In genomic region chr1:109427171-109427467, GRCh38 we compare ENCODE assay signal across 8 cellular contexts. TPM values are rescaled to one million over a fixed set of nuclear protein-coding genes. Genes with fewer than 3 reads are reported as not detected.
DNase-seq lines count a peak whose midpoint lies in the region; ATAC-seq and TF ChIP-seq lines count a peak whose summit lies in the region.

No MANE protein-coding gene starts in this region.

- peak overlapping the region; percentile 97 for H3K27ac Mint-ChIP-seq in activated naive CD8-positive, alpha-beta T cell
- H3K27ac Mint-ChIP-seq in immature natural killer cell, result peak overlapping the region; percentile 96 to 99 (median 98)

- TF ChIP-seq EP300 in SK-N-SH (IDR thresholded peaks at IDR 0.05; ENCODE audit: borderline replicate concordance in 1 of 2, low read depth in 1 of 2, low read length in 1 of 2), result no peak

- DNase-seq in SK-N-SH (no peak), immature natural killer cell (peak in 1 of 3 donors; percentile 1), kidney glomerular epithelial cell (lab: John Stamatoyannopoulos, UW) (no peak)

- POLR2A ChIA-PET in SK-N-SH (lab: Yijun Ruan, JAX), result interaction anchor here (0.7 kb wide), 1 partner anchor 144 kb away, joined by 3 read pairs; the partner anchor contains the start of gene PSRC1

- no peaks in the 10 kb centered on the region for H3K27me3 ChIP-seq in SK-N-SH (ENCODE audit: insufficient read depth)
- no peaks in the 10 kb centered on the region for H3K27me3 ChIP-seq in subcutaneous abdominal adipose tissue (ENCODE audit: control insufficient read depth in 5 of 5, insufficient read depth in 4 of 5, low read length in 5 of 5)

- CTCF ChIA-PET in SK-N-SH (lab: Yijun Ruan, JAX), result interaction anchor here (0.7 to 4.0 kb wide), 6 partner anchors 28 to 119 kb away, joined by 3 to 22 read pairs (median 3); partner anchors contain the start of gene ATXN7L2

- H3K9ac ChIP-seq in SK-N-SH, result peak overlapping the region; percentile 78
- peak overlapping the region in 3 of 5 donors; percentile 13 to 88 (median 84) for H3K9ac ChIP-seq in subcutaneous abdominal adipose tissue (ENCODE audit: low read length in 5 of 5)

- H3F3A ChIP-seq in SK-N-SH (replicated peaks; ENCODE audit: insufficient read depth), result peaks cover 14% of the 10 kb centered on the region

- H3K4me3 ChIP-seq in SK-N-SH (ENCODE audit: low read depth in 2 of 2, low read length in 1 of 2) (peak overlapping the region; percentile 83 to 92), subcutaneous abdominal adipose tissue (ENCODE audit: low read depth in 1 of 5, low read length in 5 of 5) (peak overlapping the region; percentile 74 to 97 (median 84))

- peaks cover 9% of the 10 kb centered on the region for H3K36me3 Mint-ChIP-seq in activated naive CD8-positive, alpha-beta T cell
- H3K36me3 Mint-ChIP-seq in immature natural killer cell, result peaks cover 0 to 1% (median 0%) of the 10 kb centered on the region in 3 donors

- no peak for TF ChIP-seq CTCF in SK-N-SH (IDR thresholded peaks at IDR 0.05)

- H2AFZ ChIP-seq in SK-N-SH (ENCODE audit: low read depth), result peak overlapping the region; percentile 81

- no peaks in the 10 kb centered on the region for H3K27me3 Mint-ChIP-seq in activated naive CD8-positive, alpha-beta T cell
- H3K27me3 Mint-ChIP-seq in immature natural killer cell (ENCODE audit: low read depth in 3 of 3), result peaks cover 4 to 17% (median 4%) of the 10 kb centered on the region in 3 donors

- H3K27ac ChIP-seq in SK-N-SH (ENCODE audit: low read depth in 2 of 2, low read length in 1 of 2), result peak overlapping the region; percentile 90 to 93; a peak in 3 of 4 replicates
- H3K27ac ChIP-seq in subcutaneous abdominal adipose tissue (ENCODE audit: low read depth, low read length), result peak overlapping the region; percentile 88

- peaks cover 0 to under 1% of the 10 kb centered on the region in 2 experiments for H3K36me3 ChIP-seq in SK-N-SH (replicated peaks in 1 of 2; ENCODE audit: control insufficient read depth in 1 of 2, insufficient read depth in 2 of 2, low read length in 1 of 2)
- H3K36me3 ChIP-seq in subcutaneous abdominal adipose tissue (ENCODE audit: control insufficient read depth in 5 of 5, insufficient read depth in 5 of 5, low read length in 5 of 5), result no peaks in the 10 kb centered on the region

- H4K20me1 ChIP-seq in SK-N-SH (ENCODE audit: insufficient read depth), result peaks cover 27% of the 10 kb centered on the region

- no peaks in the 10 kb centered on the region for H3K9me3 ChIP-seq in SK-N-SH
- no peaks in the 10 kb centered on the region for H3K9me3 ChIP-seq in subcutaneous abdominal adipose tissue (ENCODE audit: control insufficient read depth in 5 of 5, low read length in 5 of 5)

- no peak for TF ChIP-seq RAD21 in SK-N-SH (IDR thresholded peaks at IDR 0.05; ENCODE audit: low read length)

- H3K9me3 Mint-ChIP-seq in activated naive CD8-positive, alpha-beta T cell (ENCODE audit: low read depth), result no peaks in the 10 kb centered on the region
- no peaks in the 10 kb centered on the region for H3K9me3 Mint-ChIP-seq in immature natural killer cell

- WGBS in SK-N-SH (ENCODE audit: low lambda C conversion rate), result 10% methylated on average over 7 of the region's 7 CpGs

- H3K4me1 ChIP-seq in SK-N-SH (ENCODE audit: control insufficient read depth in 1 of 2, insufficient read depth in 2 of 2, low read depth in 1 of 2, low read length in 1 of 2), result peaks cover 4 to 13% of the 10 kb centered on the region in 2 experiments; a peak in 3 of 4 replicates
- H3K4me1 ChIP-seq in subcutaneous abdominal adipose tissue (ENCODE audit: control insufficient read depth in 5 of 5, insufficient read depth in 5 of 5, low read length in 5 of 5), result peaks cover 3 to 28% (median 27%) of the 10 kb centered on the region in 5 donors

- H3K4me2 ChIP-seq in SK-N-SH, result peak overlapping the region; percentile 86

- peaks cover 34% of the 10 kb centered on the region for H3K4me1 Mint-ChIP-seq in activated naive CD8-positive, alpha-beta T cell (ENCODE audit: low read depth)
- H3K4me1 Mint-ChIP-seq in immature natural killer cell, result peaks cover 36 to 43% of the 10 kb centered on the region in 2 donors

- peaks cover 53% of the 10 kb centered on the region for H3K79me2 ChIP-seq in SK-N-SH (ENCODE audit: insufficient read depth)

- no peak for ATAC-seq in SK-N-SH treated with all-trans-retinoic acid at 6 μM for 48 hours
- no peak for ATAC-seq in HG02938 (IDR thresholded peaks at IDR 0.05; ENCODE audit: unreplicated experiment)
- ATAC-seq in HG03565 (IDR thresholded peaks at IDR 0.05; ENCODE audit: unreplicated experiment), result no peak

- peak overlapping the region; percentile 97 for H3K4me3 Mint-ChIP-seq in activated naive CD8-positive, alpha-beta T cell
- H3K4me3 Mint-ChIP-seq in immature natural killer cell, result peak overlapping the region; percentile 97 to 99 (median 98)

- H3K9me2 ChIP-seq in SK-N-SH, result no peaks in the 10 kb centered on the region

TF ChIP-seq in SK-N-SH, 30 proteins besides CTCF, POLR2A, EP300 and RAD21 (continues in another document):
- TF ChIP-seq FOXJ3 (CRISPR knock-in tag; IDR thresholded peaks at IDR 0.05), result no peak
- no peak for TF ChIP-seq MEF2A (IDR thresholded peaks at IDR 0.05; ENCODE audit: borderline replicate concordance, low read depth)
- no peak for TF ChIP-seq SIN3A (IDR thresholded peaks at IDR 0.05; ENCODE audit: borderline replicate concordance, low read depth, low read length)
- no peak for TF ChIP-seq ELF1 (IDR thresholded peaks at IDR 0.05)
- TF ChIP-seq ZBTB33 (IDR thresholded peaks at IDR 0.05; ENCODE audit: borderline replicate concordance, low read depth), result no peak
- no peak for TF ChIP-seq FOXM1 (IDR thresholded peaks at IDR 0.05; ENCODE audit: low read depth)
- no peak for TF ChIP-seq GATA2 (CRISPR knock-in tag; IDR thresholded peaks at IDR 0.05)
- no peak for TF ChIP-seq TCF12 (IDR thresholded peaks at IDR 0.05)
- TF ChIP-seq TAF1 (IDR thresholded peaks at IDR 0.05; ENCODE audit: borderline replicate concordance, low read depth, low read length), result no peak
- no peak for TF ChIP-seq SMC3 (IDR thresholded peaks at IDR 0.05; ENCODE audit: low read depth, low read length)

TF ChIP-seq in SK-N-SH treated with all-trans-retinoic acid at 6 μM for 48 hours, 23 proteins besides CTCF, POLR2A, EP300 and RAD21:
- TF ChIP-seq ZC3H10 (CRISPR knock-in tag; IDR thresholded peaks at IDR 0.05) (no peak), ISL1 (CRISPR knock-in tag; IDR thresholded peaks at IDR 0.05) (no peak), SNAI2 (CRISPR knock-in tag; IDR thresholded peaks at IDR 0.05) (no peak), ZNF565 (CRISPR knock-in tag; conservative IDR thresholded peaks at IDR 0.05; ENCODE audit: low read depth) (no peak), CSDC2 (CRISPR knock-in tag; IDR thresholded peaks at IDR 0.05) (no peak), POU6F1 (CRISPR knock-in tag; IDR thresholded peaks at IDR 0.05; ENCODE audit: borderline replicate concordance, low read depth) (no peak), PATZ1 (CRISPR knock-in tag; IDR thresholded peaks at IDR 0.05; ENCODE audit: borderline replicate concordance) (no peak)

RNA-seq across cellular contexts. Expression of gene PSMA5, which starts 0.9 kb away (rescaled TPM):
- polyA plus RNA-seq in SK-N-SH (2012; rRNA removed) (118 and 139 TPM in 2 replicates), immature natural killer cell (100 to 1,000 TPM; 115 to 146 (median 123) TPM)
- 136 and 148 TPM in 2 replicates for polyA plus RNA-seq in SK-N-SH (2012; cell fraction: cytosol; rRNA removed)
- polyA plus RNA-seq in SK-N-SH (2012; cell fraction: nucleus; rRNA removed), result 47.4 and 81.0 TPM in 2 replicates

RNA-seq across cellular contexts. Expression of gene SORT1, which starts 29.4 kb away (rescaled TPM):
- polyA plus RNA-seq in SK-N-SH (2012; rRNA removed), result 8.5 and 13.7 TPM in 2 replicates
- 11.2 and 12.1 TPM in 2 replicates for polyA plus RNA-seq in SK-N-SH (2012; cell fraction: cytosol; rRNA removed)
- polyA plus RNA-seq in SK-N-SH (2012; cell fraction: nucleus; rRNA removed), result 5.4 and 9.9 TPM in 2 replicates
- polyA plus RNA-seq in immature natural killer cell, result 1 to 10 TPM in 1 of 3 donors, under 1 TPM in 1, not detected in 1; 0.54 to 1.6 TPM

RNA-seq across cellular contexts. Expression of gene SYPL2, which starts 39.2 kb away (rescaled TPM):
- polyA plus RNA-seq in SK-N-SH (2012; rRNA removed), result 0.03 and 0.05 TPM in 2 replicates
- polyA plus RNA-seq in SK-N-SH (2012; cell fraction: cytosol; rRNA removed), result 0.01 and 0.05 TPM in 2 replicates
- 0.07 and 0.10 TPM in 2 replicates for polyA plus RNA-seq in SK-N-SH (2012; cell fraction: nucleus; rRNA removed)
- polyA plus RNA-seq in immature natural killer cell, result under 1 TPM in 2 of 3 donors, not detected in 1; 0.08 to 0.28 TPM

RNA-seq across cellular contexts. Expression of gene ATXN7L2, which starts 56.6 kb away (rescaled TPM):
- polyA plus RNA-seq in SK-N-SH (2012; rRNA removed) (3.9 and 4.0 TPM in 2 replicates), immature natural killer cell (1 to 10 TPM in 2 of 3 donors, under 1 TPM in 1; 0.94 to 8.9 (median 4.1) TPM)
- 1.5 and 2.7 TPM in 2 replicates for polyA plus RNA-seq in SK-N-SH (2012; cell fraction: cytosol; rRNA removed)
- 12.7 and 20.3 TPM in 2 replicates for polyA plus RNA-seq in SK-N-SH (2012; cell fraction: nucleus; rRNA removed)
